In genomic region chr7:72278550-72278949, GRCh38 we compare ENCODE assay signal across 30 cellular contexts.
"Had no signal": no experiment of that assay in that cellular context is flagged by ENCODE, and none has a peak within 500 bp of the region (broad histone marks: within the 10 kb centered on the region; RNA-seq: fewer than 3 reads in every experiment).

No MANE protein-coding gene starts in this region.

- DNase-seq: dermis blood vessel endothelial cell; effector memory CD4-positive, alpha-beta T cell; erythroblast; esophagus squamous epithelium; foreskin melanocyte; glutamatergic neuron; heart right ventricle; immature natural killer cell; islet precursor cell; kidney glomerular epithelial cell; left colon; left ventricle myocardium superior; lower lobe of right lung; naive B cell; right lobe of liver; small intestine; stimulated activated CD4-positive, alpha-beta T cell treated with anti-CD3 and anti-CD28 coated beads, Interleukin-1b, Interleukin-23, amount 100 ng/mL, for 48 hours; stimulated activated CD4-positive, alpha-beta T cell treated with anti-CD3 and anti-CD28 coated beads, Interleukin-4, amount 100 ng/mL, for 1 hour; stimulated activated CD8-positive, alpha-beta memory T cell treated with anti-CD3 and anti-CD28 coated beads, Interleukin-4, amount 100 ng/mL, for 48 hours; stimulated activated naive CD4-positive, alpha-beta T cell treated with Interleukin-2 at 50 U/mL for 16 hours; stomach; thyroid gland; trophoblast cell had no signal

- ATAC-seq: heart right ventricle, left colon, left ventricle myocardium superior, lower lobe of right lung, right lobe of liver had no signal

- H3K9me3 ChIP-seq: lower lobe of right lung, right lobe of liver, thyroid gland, vagina had no signal

- H3K4me1 Mint-ChIP-seq: immature natural killer cell, memory B cell, naive B cell, neural progenitor cell had no signal

- H3K36me3 ChIP-seq: esophagus squamous epithelium, heart right ventricle, lower lobe of right lung, neural progenitor cell, right lobe of liver, stomach, thyroid gland, vagina had no signal

- H3K36me3 Mint-ChIP-seq: immature natural killer cell, neural progenitor cell had no signal

- H3K4me3 Mint-ChIP-seq: immature natural killer cell, memory B cell, naive B cell, nephron, neural progenitor cell had no signal

- H3K9ac ChIP-seq: neural progenitor cell, parathyroid adenoma had no signal

- H3K4me1 ChIP-seq: esophagus squamous epithelium, heart right ventricle, lower lobe of right lung, neural progenitor cell, parathyroid adenoma, right lobe of liver, stomach, vagina had no signal

- H3K27me3 ChIP-seq: esophagus squamous epithelium, neural progenitor cell, right lobe of liver, stomach, thyroid gland, vagina had no signal

- H3K27ac ChIP-seq: coronary artery, esophagus squamous epithelium, heart right ventricle, lower lobe of right lung, neural progenitor cell, parathyroid adenoma, right lobe of liver, stomach, thyroid gland, vagina had no signal

- H3K27ac Mint-ChIP-seq: immature natural killer cell, memory B cell, naive B cell, nephron, neural progenitor cell, progenitor cell of endocrine pancreas had no signal

- H3K4me3 ChIP-seq: coronary artery, esophagus squamous epithelium, heart right ventricle, lower lobe of right lung, neural progenitor cell, right lobe of liver, stomach, thyroid gland, vagina had no signal

- H3K27me3 Mint-ChIP-seq: memory B cell, naive B cell had no signal
